In the genomic region with DNA sequence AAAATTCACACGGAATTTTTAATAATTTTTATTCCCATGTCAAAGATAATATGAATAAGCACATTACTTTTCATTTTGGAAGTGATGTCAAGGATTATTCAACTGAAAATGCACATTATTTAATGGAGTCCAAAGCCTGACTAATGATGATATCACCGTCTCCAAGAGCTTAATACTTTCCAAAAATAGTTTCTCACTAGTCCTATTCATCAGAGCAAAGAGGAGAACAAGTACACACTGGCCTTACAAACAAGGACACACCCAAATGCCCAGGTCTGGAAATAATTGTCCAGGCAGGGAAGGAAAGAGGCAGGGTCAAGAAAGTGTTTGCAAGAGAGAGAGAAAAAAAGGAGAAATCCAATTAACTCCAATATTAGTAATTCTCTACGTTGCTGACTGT, we compare ENCODE assay signal across 12 cellular contexts.
DNase-seq lines count a peak whose midpoint lies in the region; ATAC-seq and TF ChIP-seq lines count a peak whose summit lies in the region.
"Had no signal": no experiment of that assay in that cellular context is flagged by ENCODE, and none has a peak within 500 bp of the region (broad histone marks: within the 10 kb centered on the region; RNA-seq: fewer than 3 reads in every experiment).

No MANE protein-coding gene starts in this region.

- no peaks in the 10 kb centered on the region for H3K36me3 Mint-ChIP-seq in endothelial cell (ENCODE audit: low read depth, unreplicated experiment)
- H3K36me3 Mint-ChIP-seq: natural killer cell treated with Interleukin-12 subunit alpha and Interleukin-12 subunit beta and Interleukin-15 and Interleukin-18, amount 100 ng/mL, for 72 hours had no signal

- no peaks in the 10 kb centered on the region for H3K9me3 ChIP-seq in skeletal muscle tissue (ENCODE audit: control insufficient read depth in 3 of 3, low read length in 3 of 3)

- no peaks in the 10 kb centered on the region for H3K27me3 Mint-ChIP-seq in endothelial cell (ENCODE audit: unreplicated experiment)
- H3K27me3 Mint-ChIP-seq: natural killer cell treated with Interleukin-12 subunit alpha and Interleukin-12 subunit beta and Interleukin-15 and Interleukin-18, amount 100 ng/mL, for 72 hours had no signal

- H3K4me1 Mint-ChIP-seq in endothelial cell (ENCODE audit: unreplicated experiment), result no peaks in the 10 kb centered on the region

- H3K27ac Mint-ChIP-seq in endothelial cell (ENCODE audit: unreplicated experiment), result no peak overlapping the region
- H3K27ac Mint-ChIP-seq: natural killer cell treated with Interleukin-12 subunit alpha and Interleukin-12 subunit beta and Interleukin-15 and Interleukin-18, amount 100 ng/mL, for 72 hours had no signal

- intact Hi-C loops in left ventricle myocardium superior (cut with micrococcal nuclease), result no loop called here

- DNase-seq in GM04503 (ENCODE audit: low read depth), result peak; percentile 44
- DNase-seq in astrocyte of the hippocampus (ENCODE audit: low read depth, low spot score), result peak; percentile 55
- DNase-seq in left ventricle myocardium superior, result no peak
- no peak for DNase-seq in activated CD4-positive, CD25-positive, alpha-beta regulatory T cell treated with anti-CD3 and anti-CD28 coated beads, Interleukin-2, amount 50 U/mL, for 72 hours
- DNase-seq in endothelial cell (ENCODE audit: low spot score), result no peak
- DNase-seq: anterior cingulate cortex, DMS79 treated with DMSO at 0.1 percent for 48 hours, NCI-H2107 had no signal

- H3K9ac ChIP-seq in skeletal muscle tissue (ENCODE audit: low read depth in 1 of 3, low read length in 3 of 3), result no peak overlapping the region

- no peak for TF ChIP-seq CTCF in endothelial cell (IDR thresholded peaks at IDR 0.05; ENCODE audit: unreplicated experiment)

- peaks cover 0 to 5% (median 0%) of the 10 kb centered on the region in 3 donors for H3K36me3 ChIP-seq in skeletal muscle tissue (ENCODE audit: control insufficient read depth in 3 of 3, insufficient read depth in 3 of 3, low read length in 3 of 3)

- peaks cover 6 to 24% (median 6%) of the 10 kb centered on the region in 3 donors for H3K4me1 ChIP-seq in skeletal muscle tissue (ENCODE audit: control insufficient read depth in 3 of 3, insufficient read depth in 3 of 3, low read length in 3 of 3)

- H3K27me3 ChIP-seq in skeletal muscle tissue (ENCODE audit: control insufficient read depth in 3 of 3, insufficient read depth in 3 of 3, low read length in 3 of 3), result no peaks in the 10 kb centered on the region

- peak overlapping the region; percentile 31 for H3K27ac ChIP-seq in skeletal muscle tissue (ENCODE audit: low read depth, low read length)

- ATAC-seq in left ventricle myocardium superior (peak; percentile 93), HG02884 (IDR thresholded peaks at IDR 0.05; ENCODE audit: unreplicated experiment) (no peak), GM18519 (IDR thresholded peaks at IDR 0.05; ENCODE audit: low FRiP score, unreplicated experiment) (no peak)
- ATAC-seq: natural killer cell treated with Interleukin-12 subunit alpha and Interleukin-12 subunit beta and Interleukin-15 and Interleukin-18, amount 100 ng/mL, for 72 hours had no signal

- no peak overlapping the region for H3K4me3 ChIP-seq in skeletal muscle tissue (ENCODE audit: low read length in 3 of 3)

- no peak overlapping the region for H3K4me3 Mint-ChIP-seq in endothelial cell (ENCODE audit: unreplicated experiment)
- H3K4me3 Mint-ChIP-seq: natural killer cell treated with Interleukin-12 subunit alpha and Interleukin-12 subunit beta and Interleukin-15 and Interleukin-18, amount 100 ng/mL, for 72 hours had no signal

- no peaks in the 10 kb centered on the region for H3K9me3 Mint-ChIP-seq in endothelial cell (ENCODE audit: unreplicated experiment)
- H3K9me3 Mint-ChIP-seq: natural killer cell treated with Interleukin-12 subunit alpha and Interleukin-12 subunit beta and Interleukin-15 and Interleukin-18, amount 100 ng/mL, for 72 hours had no signal

Comparison
In these comparisons a context has a peak if more than half of its experiments do, and no peak if none do; other contexts are left out.
1. DNase-seq: peak in GM04503 (single experiment) and astrocyte of the hippocampus (single experiment); none in left ventricle myocardium superior (single experiment), activated CD4-positive, CD25-positive, alpha-beta regulatory T cell treated with anti-CD3 and anti-CD28 coated beads, Interleukin-2, amount 50 U/mL, for 72 hours (single experiment) and endothelial cell (single experiment).